10 cellular contexts compared by ENCODE assay signal in the genomic region with DNA sequence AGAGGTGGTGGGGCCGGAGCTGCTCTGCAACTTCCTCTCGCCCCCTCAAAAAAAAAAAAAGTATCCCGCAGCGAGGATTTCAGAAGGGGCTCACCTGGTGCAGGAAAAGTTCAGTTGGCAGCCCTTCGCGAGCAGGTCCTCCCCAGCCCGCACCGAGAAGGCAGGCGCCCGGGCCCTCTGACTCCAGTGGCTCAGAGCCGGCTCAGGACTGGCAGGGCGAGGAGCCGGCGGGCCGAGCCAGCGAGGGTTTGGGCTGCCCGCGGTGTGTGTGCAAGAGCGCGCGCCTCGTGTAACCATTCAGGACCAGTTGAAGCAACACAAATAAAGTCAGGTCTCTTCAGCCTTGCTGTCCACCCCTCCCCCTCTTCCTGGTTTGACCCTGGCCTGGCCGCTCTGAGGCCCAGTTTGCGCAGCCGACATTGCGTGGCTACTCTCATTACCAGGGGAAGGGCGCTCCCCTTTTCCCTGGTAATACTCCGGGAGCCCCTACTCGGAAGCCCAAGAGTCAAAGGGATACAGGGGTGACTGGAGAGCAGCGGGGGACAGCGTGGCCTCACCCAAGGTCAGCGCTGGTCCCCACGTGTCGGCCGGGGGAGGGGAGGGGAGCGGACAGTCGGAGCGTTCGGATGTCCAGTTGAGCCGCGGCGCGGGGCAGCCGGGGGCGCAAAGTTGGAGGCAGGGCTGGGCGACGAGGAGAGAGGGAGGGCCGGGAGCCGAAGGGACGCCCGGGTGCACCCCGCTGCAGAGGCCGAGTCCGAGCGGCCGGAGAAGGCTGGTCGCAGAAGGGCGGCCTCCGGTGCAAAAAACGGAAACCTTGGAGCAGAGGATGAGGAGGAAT. TPM values are rescaled to one million over a fixed set of nuclear protein-coding genes. Genes with fewer than 3 reads are reported as not detected.
A peak's percentile ranks its signal among the peaks of the same experiment; 100 is the strongest.
DNase-seq lines count a peak whose midpoint lies in the region; ATAC-seq and TF ChIP-seq lines count a peak whose summit lies in the region.
"Had no signal": no experiment of that assay in that cellular context is flagged by ENCODE, and none has a peak within 500 bp of the region (broad histone marks: within the 10 kb centered on the region; RNA-seq: fewer than 3 reads in every experiment).

No MANE protein-coding gene starts in this region.

- H3K4me3 ChIP-seq in A673 (ENCODE audit: low read depth, low read length, poor library complexity, severe bottlenecking) (peak overlapping the region; percentile 39), IMR-90 (ENCODE audit: insufficient read depth, low read depth, low read length) (peak overlapping the region; percentile 21; the same call in 1 of the 2 replicates)

- no peaks in the 10 kb centered on the region for H4K20me1 ChIP-seq in IMR-90 (ENCODE audit: insufficient read depth, low read length)

- POLR2A ChIA-PET in A673 (lab: Charles Lee; ENCODE audit: low non-redundant PET) (no interaction called here), IMR-90 (lab: Charles Lee; ENCODE audit: unreplicated experiment) (no interaction called here)
- POLR2A ChIA-PET in naive thymus-derived CD8-positive, alpha-beta T cell (lab: Charles Lee), result no interaction called here

- no peak overlapping the region; the same call in 1 of the 2 replicates for H3K23ac ChIP-seq in IMR-90 (ENCODE audit: low read depth, low read length)

- H3K27me3 ChIP-seq in A673 (replicated peaks; ENCODE audit: insufficient read depth, low read depth, low read length, poor library complexity), result peaks cover 74% of the 10 kb centered on the region
- peaks cover 86% of the 10 kb centered on the region for H3K27me3 ChIP-seq in IMR-90 (ENCODE audit: control insufficient read depth, insufficient read depth, low read length)

- no peak for ATAC-seq in IMR-90 (ENCODE audit: low read depth)
- no peak for ATAC-seq in naive thymus-derived CD8-positive, alpha-beta T cell

- no peak overlapping the region for H3K56ac ChIP-seq in IMR-90 (ENCODE audit: extremely low read depth, insufficient read depth, low read length)

- no peaks in the 10 kb centered on the region for H3K79me1 ChIP-seq in IMR-90 (ENCODE audit: low read depth in 1 of 2, low read length in 2 of 2)

- H4K5ac ChIP-seq in IMR-90 (ENCODE audit: low read depth, low read length), result no peak overlapping the region

- H3K18ac ChIP-seq in IMR-90 (ENCODE audit: low read depth, low read length), result no peak overlapping the region

- in situ Hi-C loops in IMR-90 (cut with MboI; ENCODE audit: low sequenced_read_pairs), result no loop called here

- intact Hi-C loops in A673 (cut with micrococcal nuclease; ENCODE audit: unreplicated experiment), result no loop called here
- intact Hi-C loops in IMR-90 (cut with micrococcal nuclease), result no loop called here

- H3K4ac ChIP-seq in IMR-90 (ENCODE audit: low read depth, low read length), result no peak overlapping the region

- no peak for TF ChIP-seq POLR2A in IMR-90 (IDR thresholded peaks at IDR 0.05; ENCODE audit: low read depth, low read length)

- H3K4me1 ChIP-seq in A673 (ENCODE audit: insufficient read depth, low read length, poor library complexity, severe bottlenecking) (no peaks in the 10 kb centered on the region), IMR-90 (ENCODE audit: control insufficient read depth, insufficient read depth, low read length) (no peaks in the 10 kb centered on the region)

- no peak overlapping the region for H2AK5ac ChIP-seq in IMR-90 (ENCODE audit: low read depth, low read length)

- H3K27ac Mint-ChIP-seq in endothelial cell (ENCODE audit: unreplicated experiment), result no peak overlapping the region
- H3K27ac Mint-ChIP-seq in naive thymus-derived CD8-positive, alpha-beta T cell, result no peak overlapping the region

- H4K91ac ChIP-seq in IMR-90 (ENCODE audit: insufficient read depth, low read depth, low read length), result no peak overlapping the region

- no peak overlapping the region for H3K14ac ChIP-seq in IMR-90 (replicated peaks; ENCODE audit: low read depth, low read length)

- H2AFZ ChIP-seq in IMR-90 (replicated peaks; ENCODE audit: low read length, poor library complexity), result peak overlapping the region; percentile 56

- no peaks in the 10 kb centered on the region for H3K9me3 ChIP-seq in A673 (ENCODE audit: low read depth, low read length, poor library complexity, severe bottlenecking)
- no peaks in the 10 kb centered on the region for H3K9me3 ChIP-seq in IMR-90 (ENCODE audit: control insufficient read depth, insufficient read depth, low read length)

- H3K36me3 Mint-ChIP-seq in endothelial cell (ENCODE audit: low read depth, unreplicated experiment), result no peaks in the 10 kb centered on the region
- H3K36me3 Mint-ChIP-seq in naive thymus-derived CD8-positive, alpha-beta T cell, result peaks cover 0 to 5% (median 4%) of the 10 kb centered on the region in 3 donors

- no peaks in the 10 kb centered on the region for H3K9me1 ChIP-seq in IMR-90 (ENCODE audit: insufficient read depth, low read length)

- no peak overlapping the region for H2BK15ac ChIP-seq in IMR-90 (ENCODE audit: low read depth, low read length)

- H3K4me2 ChIP-seq in IMR-90 (ENCODE audit: low read depth, low read length), result peak overlapping the region; percentile 10; the same call in 1 of the 2 replicates

- no peak overlapping the region for H3K9ac ChIP-seq in IMR-90 (ENCODE audit: low read depth, low read length)

- peaks cover 44% of the 10 kb centered on the region for H3K27me3 Mint-ChIP-seq in endothelial cell (ENCODE audit: unreplicated experiment)
- H3K27me3 Mint-ChIP-seq in naive thymus-derived CD8-positive, alpha-beta T cell, result peaks cover 39 to 97% (median 79%) of the 10 kb centered on the region in 5 donors

- CTCF ChIA-PET in A673 (lab: Charles Lee) (no interaction called here), IMR-90 (lab: Yijun Ruan, JAX) (interaction anchor here (0.6 kb wide), 1 partner anchor 84 kb away, joined by 3 read pairs; no protein-coding TSS in a partner anchor)

- no peak overlapping the region for H4K8ac ChIP-seq in IMR-90 (ENCODE audit: low read depth in 2 of 2, low read length in 2 of 2)

- no peak overlapping the region for H2AK9ac ChIP-seq in IMR-90 (replicated peaks; ENCODE audit: low read depth, low read length, poor library complexity)

- dilution Hi-C loops in IMR-90 (cut with HindIII; ENCODE audit: low sequenced_read_pairs, unreplicated experiment), result no loop called here

- TF ChIP-seq RAD21 in IMR-90 (IDR thresholded peaks at IDR 0.05; ENCODE audit: low read length), result no peak

- peaks cover 18% of the 10 kb centered on the region for H3K4me1 Mint-ChIP-seq in endothelial cell (ENCODE audit: unreplicated experiment)
- peaks cover 3 to 24% (median 13%) of the 10 kb centered on the region in 4 donors for H3K4me1 Mint-ChIP-seq in naive thymus-derived CD8-positive, alpha-beta T cell

- DNase-seq in A673 (ENCODE audit: low spot score) (no peak), IMR-90 (no peak), endothelial cell (ENCODE audit: low spot score) (peak; percentile 46), NCI-H446 treated with DMSO at 0.1 percent for 48 hours (lab: John Stamatoyannopoulos, UW) (no peak), HK-2 (ENCODE audit: unreplicated experiment) (no peak), germinal center (ENCODE audit: low spot score) (no peak), kidney glomerular epithelial cell (lab: John Stamatoyannopoulos, UW) (no peak)
- DNase-seq in naive thymus-derived CD8-positive, alpha-beta T cell, result peak in 1 of 10 donors; percentile 48
- DNase-seq: HCEC 1CT, NCI-H2081 had no signal

- BruUV-seq in A673 (replicated peaks; lab: Mats Ljungman, UMichigan) (no TSS peak), IMR-90 (replicated peaks; lab: Mats Ljungman, UMichigan) (no TSS peak)

- H3K4me3 Mint-ChIP-seq in endothelial cell (ENCODE audit: unreplicated experiment), result peak overlapping the region; percentile 73
- H3K4me3 Mint-ChIP-seq in naive thymus-derived CD8-positive, alpha-beta T cell, result peak overlapping the region; percentile 16 to 78 (median 51)

- WGBS in IMR-90 (ENCODE audit: extremely low coverage in 2 of 2, insufficient read length in 1 of 2), 2 experiments, result 2% methylated on average over 11 of the region's 60 CpGs; no CpG with 5 or more reads in 1 of the 2 experiments

- no peak overlapping the region for H3K27ac ChIP-seq in A673 (ENCODE audit: low read depth, low read length, poor library complexity, severe bottlenecking)
- no peak overlapping the region for H3K27ac ChIP-seq in IMR-90 (ENCODE audit: insufficient read depth, low read length)

- no peak overlapping the region for H2BK20ac ChIP-seq in IMR-90 (ENCODE audit: low read depth, low read length)

- TF ChIP-seq CTCF in A673 (conservative IDR thresholded peaks at IDR 0.05; ENCODE audit: low read depth, low read length) (no peak), IMR-90 (conservative IDR thresholded peaks at IDR 0.05; ENCODE audit: low read depth, low read length) (no peak), endothelial cell (IDR thresholded peaks at IDR 0.05; ENCODE audit: unreplicated experiment) (no peak)

- no peaks in the 10 kb centered on the region for H3K36me3 ChIP-seq in A673 (ENCODE audit: insufficient read depth, low read length, poor library complexity, severe bottlenecking)
- no peaks in the 10 kb centered on the region for H3K36me3 ChIP-seq in IMR-90 (ENCODE audit: control insufficient read depth, insufficient read depth, low read length)

- H2BK5ac ChIP-seq in IMR-90 (ENCODE audit: low read depth, low read length, poor library complexity, severe bottlenecking), result no peak overlapping the region

- H3K9me3 Mint-ChIP-seq in endothelial cell (ENCODE audit: unreplicated experiment), result no peaks in the 10 kb centered on the region
- H3K9me3 Mint-ChIP-seq in naive thymus-derived CD8-positive, alpha-beta T cell, result no peaks in the 10 kb centered on the region

- no peak overlapping the region for H2BK120ac ChIP-seq in IMR-90 (ENCODE audit: low read depth, low read length)

TF ChIP-seq in IMR-90, 13 proteins besides CTCF, POLR2A, EP300 and RAD21 (continues in another document):
- no peak for TF ChIP-seq BHLHE40 (IDR thresholded peaks at IDR 0.05; ENCODE audit: low read depth, low read length)
- TF ChIP-seq, protein P1, sequence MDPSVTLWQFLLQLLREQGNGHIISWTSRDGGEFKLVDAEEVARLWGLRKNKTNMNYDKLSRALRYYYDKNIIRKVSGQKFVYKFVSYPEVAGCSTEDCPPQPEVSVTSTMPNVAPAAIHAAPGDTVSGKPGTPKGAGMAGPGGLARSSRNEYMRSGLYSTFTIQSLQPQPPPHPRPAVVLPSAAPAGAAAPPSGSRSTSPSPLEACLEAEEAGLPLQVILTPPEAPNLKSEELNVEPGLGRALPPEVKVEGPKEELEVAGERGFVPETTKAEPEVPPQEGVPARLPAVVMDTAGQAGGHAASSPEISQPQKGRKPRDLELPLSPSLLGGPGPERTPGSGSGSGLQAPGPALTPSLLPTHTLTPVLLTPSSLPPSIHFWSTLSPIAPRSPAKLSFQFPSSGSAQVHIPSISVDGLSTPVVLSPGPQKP (IDR thresholded peaks at IDR 0.05; ENCODE audit: borderline replicate concordance, low read depth, low read length), result no peak
- TF ChIP-seq CHD1 (IDR thresholded peaks at IDR 0.05; ENCODE audit: low read depth, low read length), result no peak

RNA-seq across cellular contexts. Expression of a gene that starts 12.3 kb away (rescaled TPM):
- total RNA-seq in A673 (2021) (not detected in 2 replicates), IMR-90 (2012; rRNA removed) (not detected in 2 replicates), endothelial cell (ENCODE audit: unreplicated experiment) (0.87 TPM)
- not detected in 2 replicates for polyA plus RNA-seq in IMR-90 (2012; rRNA removed)
- not detected in 2 replicates for polyA plus RNA-seq in IMR-90 (2012; cell fraction: cytosol; rRNA removed)
- not detected in 2 replicates for polyA plus RNA-seq in IMR-90 (2012; cell fraction: nucleus; rRNA removed; ENCODE audit: low replicate concordance)
- not detected for total RNA-seq in naive thymus-derived CD8-positive, alpha-beta T cell
- polyA plus RNA-seq in naive thymus-derived CD8-positive, alpha-beta T cell, result not detected
